ENCODE assay signal across 34 cellular contexts in genomic region chr15:39318231-39318630, GRCh38.
"Had no signal": no experiment of that assay in that cellular context is flagged by ENCODE, and none has a peak within 500 bp of the region (broad histone marks: within the 10 kb centered on the region; RNA-seq: fewer than 3 reads in every experiment).

No MANE protein-coding gene starts in this region.

- H3K27ac Mint-ChIP-seq: activated B cell treated with CpG ODN at 0.5 μM for 24 hours; activated CD4-positive, alpha-beta memory T cell treated with anti-CD3 and anti-CD28 coated beads, Interleukin-2, amount 10 ng/mL, durations not matched to agents 7 days and 5 days; activated CD4-positive, alpha-beta T cell treated with anti-CD3 and anti-CD28 coated beads, Interleukin-2, amount 10 ng/mL, durations not matched to agents 7 days and 5 days; activated CD8-positive, alpha-beta memory T cell treated with anti-CD3 and anti-CD28 coated beads, Interleukin-2, amount 10 ng/mL, durations not matched to agents 7 days and 5 days; activated CD8-positive, alpha-beta T cell treated with anti-CD3 and anti-CD28 coated beads, Interleukin-2, amount 10 ng/mL, durations not matched to agents 7 days and 5 days; activated naive CD4-positive, alpha-beta T cell treated with anti-CD3 and anti-CD28 coated beads, Interleukin-2, amount 10 ng/mL, durations not matched to agents 7 days and 5 days; activated naive CD4-positive, alpha-beta T cell treated with anti-CD3 and anti-CD28 coated beads, Interleukin-2, amount 50 U/mL, for 24 hours; activated naive CD8-positive, alpha-beta T cell; activated naive CD8-positive, alpha-beta T cell treated with anti-CD3 and anti-CD28 coated beads, Interleukin-2, amount 10 ng/mL, durations not matched to agents 7 days and 5 days; activated naive CD8-positive, alpha-beta T cell treated with anti-CD3 and anti-CD28 coated beads, Interleukin-2, amount 50 U/mL, for 24 hours; activated T-cell treated with anti-CD3 and anti-CD28 coated beads, Interleukin-2, amount 50 U/mL, for 24 hours; activated T-helper 2 cell treated with anti-CD3 and anti-CD28 coated beads, Interferon-gamma antibody, Interleukin-2, Interleukin-4, amounts not matched to agents 10 μg/mL and 5 μg/mL and 100 μg/mL, durations not matched to agents 14 hours and 24 hours and 36 hours; brain; T-helper 1 cell treated with Interleukin-12 subunit alpha and Interleukin-12 subunit beta and Interleukin-4 antibody, amounts not matched to agents 30 μg/mL and 1 μg/mL, for 36 hours; T-helper 2 cell treated with Interferon-gamma antibody and Interleukin-4, amounts not matched to agents 5 μg/mL and 100 μg/mL, for 36 hours had no signal

- DNase-seq: activated B cell treated with CpG ODN at 0.5 μM for 24 hours; activated CD4-positive, alpha-beta memory T cell treated with anti-CD3 and anti-CD28 coated beads, Interleukin-2, amount 10 ng/mL, durations not matched to agents 7 days and 5 days; activated CD4-positive, alpha-beta T cell treated with anti-CD3 and anti-CD28 coated beads for 4 hours; activated CD4-positive, alpha-beta T cell treated with anti-CD3 and anti-CD28 coated beads, Interleukin-2, amount 10 ng/mL, durations not matched to agents 7 days and 5 days; activated CD4-positive, alpha-beta T cell treated with anti-CD3 and anti-CD28 coated beads, Interleukin-2, amount 50 U/mL, for 48 hours; activated CD4-positive, CD25-positive, alpha-beta regulatory T cell treated with anti-CD3 and anti-CD28 coated beads, Interleukin-2, amount 50 U/mL, for 72 hours; activated CD8-positive, alpha-beta memory T cell treated with anti-CD3 and anti-CD28 coated beads for 24 hours; activated CD8-positive, alpha-beta memory T cell treated with anti-CD3 and anti-CD28 coated beads, Interleukin-2, amount 10 ng/mL, durations not matched to agents 7 days and 5 days; activated CD8-positive, alpha-beta memory T cell treated with anti-CD3 and anti-CD28 coated beads, Interleukin-2, amount 50 U/mL, for 48 hours; activated CD8-positive, alpha-beta T cell treated with anti-CD3 and anti-CD28 coated beads, Interleukin-2, amount 10 ng/mL, durations not matched to agents 7 days and 5 days; activated effector memory CD4-positive, alpha-beta T cell treated with Interleukin-2 at 50 U/mL for 16 hours; activated gamma-delta T cell; activated naive CD4-positive, alpha-beta T cell treated with anti-CD3 and anti-CD28 coated beads, Interleukin-2, amount 10 ng/mL, durations not matched to agents 7 days and 5 days; activated naive CD4-positive, alpha-beta T cell treated with Interleukin-2 at 50 U/mL for 16 hours; activated naive CD8-positive, alpha-beta T cell treated with anti-CD3 and anti-CD28 coated beads, Interleukin-2, amount 10 ng/mL, durations not matched to agents 7 days and 5 days; activated naive CD8-positive, alpha-beta T cell treated with anti-CD3 and anti-CD28 coated beads, Interleukin-2, amount 50 U/mL, for 24 hours; activated T-cell treated with anti-CD3 and anti-CD28 coated beads, Interleukin-2, amount 50 U/mL, for 24 hours; activated T-cell treated with anti-CD3 and anti-CD28 coated beads, Interleukin-2, amount 50 U/mL, for 48 hours; amygdala; anterior cingulate cortex; caudate nucleus; cerebellar nuclear complex; T-helper 1 cell; T-helper 2 cell; T-helper 9 cell had no signal

- H3K27ac ChIP-seq: ascending aorta, cardiac muscle cell had no signal

- ATAC-seq: activated CD8-positive, alpha-beta memory T cell treated with anti-CD3 and anti-CD28 coated beads, Interleukin-2, amount 10 ng/mL, durations not matched to agents 7 days and 5 days; activated CD8-positive, alpha-beta T cell treated with anti-CD3 and anti-CD28 coated beads, Interleukin-2, amount 10 ng/mL, durations not matched to agents 7 days and 5 days; activated naive CD8-positive, alpha-beta T cell treated with anti-CD3 and anti-CD28 coated beads, Interleukin-2, amount 50 U/mL, for 24 hours had no signal

- H3K4me3 ChIP-seq: ascending aorta, cardiac muscle cell had no signal

- H3K4me3 Mint-ChIP-seq: activated B cell treated with CpG ODN at 0.5 μM for 24 hours; activated CD4-positive, alpha-beta memory T cell treated with anti-CD3 and anti-CD28 coated beads, Interleukin-2, amount 10 ng/mL, durations not matched to agents 7 days and 5 days; activated CD4-positive, alpha-beta T cell treated with anti-CD3 and anti-CD28 coated beads, Interleukin-2, amount 10 ng/mL, durations not matched to agents 7 days and 5 days; activated CD8-positive, alpha-beta memory T cell treated with anti-CD3 and anti-CD28 coated beads, Interleukin-2, amount 10 ng/mL, durations not matched to agents 7 days and 5 days; activated CD8-positive, alpha-beta T cell treated with anti-CD3 and anti-CD28 coated beads, Interleukin-2, amount 10 ng/mL, durations not matched to agents 7 days and 5 days; activated naive CD4-positive, alpha-beta T cell treated with anti-CD3 and anti-CD28 coated beads, Interleukin-2, amount 10 ng/mL, durations not matched to agents 7 days and 5 days; activated naive CD4-positive, alpha-beta T cell treated with anti-CD3 and anti-CD28 coated beads, Interleukin-2, amount 50 U/mL, for 24 hours; activated naive CD8-positive, alpha-beta T cell; activated naive CD8-positive, alpha-beta T cell treated with anti-CD3 and anti-CD28 coated beads, Interleukin-2, amount 10 ng/mL, durations not matched to agents 7 days and 5 days; activated naive CD8-positive, alpha-beta T cell treated with anti-CD3 and anti-CD28 coated beads, Interleukin-2, amount 50 U/mL, for 24 hours; activated T-cell treated with anti-CD3 and anti-CD28 coated beads, Interleukin-2, amount 50 U/mL, for 24 hours; brain; central memory CD8-positive, alpha-beta T cell; T-helper 1 cell treated with Interleukin-12 subunit alpha and Interleukin-12 subunit beta and Interleukin-4 antibody, amounts not matched to agents 30 μg/mL and 1 μg/mL, for 36 hours; T-helper 2 cell treated with Interferon-gamma antibody and Interleukin-4, amounts not matched to agents 5 μg/mL and 100 μg/mL, for 36 hours had no signal

- H3K4me1 Mint-ChIP-seq: activated B cell treated with CpG ODN at 0.5 μM for 24 hours; activated CD4-positive, alpha-beta memory T cell treated with anti-CD3 and anti-CD28 coated beads, Interleukin-2, amount 10 ng/mL, durations not matched to agents 7 days and 5 days; activated CD4-positive, alpha-beta T cell treated with anti-CD3 and anti-CD28 coated beads, Interleukin-2, amount 10 ng/mL, durations not matched to agents 7 days and 5 days; activated CD8-positive, alpha-beta memory T cell treated with anti-CD3 and anti-CD28 coated beads, Interleukin-2, amount 10 ng/mL, durations not matched to agents 7 days and 5 days; activated naive CD4-positive, alpha-beta T cell treated with anti-CD3 and anti-CD28 coated beads, Interleukin-2, amount 10 ng/mL, durations not matched to agents 7 days and 5 days; activated naive CD4-positive, alpha-beta T cell treated with anti-CD3 and anti-CD28 coated beads, Interleukin-2, amount 50 U/mL, for 24 hours; activated naive CD8-positive, alpha-beta T cell treated with anti-CD3 and anti-CD28 coated beads, Interleukin-2, amount 10 ng/mL, durations not matched to agents 7 days and 5 days; activated naive CD8-positive, alpha-beta T cell treated with anti-CD3 and anti-CD28 coated beads, Interleukin-2, amount 50 U/mL, for 24 hours; brain; central memory CD8-positive, alpha-beta T cell had no signal

- H3K9me3 Mint-ChIP-seq: activated naive CD4-positive, alpha-beta T cell treated with anti-CD3 and anti-CD28 coated beads, Interleukin-2, amount 50 U/mL, for 24 hours; activated T-helper 2 cell treated with anti-CD3 and anti-CD28 coated beads, Interferon-gamma antibody, Interleukin-2, Interleukin-4, amounts not matched to agents 10 μg/mL and 5 μg/mL and 100 μg/mL, durations not matched to agents 14 hours and 24 hours and 36 hours; T-helper 1 cell treated with Interleukin-12 subunit alpha and Interleukin-12 subunit beta and Interleukin-4 antibody, amounts not matched to agents 30 μg/mL and 1 μg/mL, for 36 hours had no signal

- H3K36me3 ChIP-seq: ascending aorta, cardiac muscle cell had no signal

- H3K4me1 ChIP-seq: ascending aorta had no signal

- H3K27me3 ChIP-seq: ascending aorta, cardiac muscle cell had no signal

- H3K27me3 Mint-ChIP-seq: activated B cell treated with CpG ODN at 0.5 μM for 24 hours; activated naive CD8-positive, alpha-beta T cell; brain had no signal

- H3K36me3 Mint-ChIP-seq: activated CD8-positive, alpha-beta memory T cell treated with anti-CD3 and anti-CD28 coated beads, Interleukin-2, amount 10 ng/mL, durations not matched to agents 7 days and 5 days; activated naive CD4-positive, alpha-beta T cell treated with anti-CD3 and anti-CD28 coated beads, Interleukin-2, amount 10 ng/mL, durations not matched to agents 7 days and 5 days; activated naive CD4-positive, alpha-beta T cell treated with anti-CD3 and anti-CD28 coated beads, Interleukin-2, amount 50 U/mL, for 24 hours; activated naive CD8-positive, alpha-beta T cell; activated naive CD8-positive, alpha-beta T cell treated with anti-CD3 and anti-CD28 coated beads, Interleukin-2, amount 10 ng/mL, durations not matched to agents 7 days and 5 days; brain had no signal
